9 cellular contexts compared by ENCODE assay signal in the genomic region with DNA sequence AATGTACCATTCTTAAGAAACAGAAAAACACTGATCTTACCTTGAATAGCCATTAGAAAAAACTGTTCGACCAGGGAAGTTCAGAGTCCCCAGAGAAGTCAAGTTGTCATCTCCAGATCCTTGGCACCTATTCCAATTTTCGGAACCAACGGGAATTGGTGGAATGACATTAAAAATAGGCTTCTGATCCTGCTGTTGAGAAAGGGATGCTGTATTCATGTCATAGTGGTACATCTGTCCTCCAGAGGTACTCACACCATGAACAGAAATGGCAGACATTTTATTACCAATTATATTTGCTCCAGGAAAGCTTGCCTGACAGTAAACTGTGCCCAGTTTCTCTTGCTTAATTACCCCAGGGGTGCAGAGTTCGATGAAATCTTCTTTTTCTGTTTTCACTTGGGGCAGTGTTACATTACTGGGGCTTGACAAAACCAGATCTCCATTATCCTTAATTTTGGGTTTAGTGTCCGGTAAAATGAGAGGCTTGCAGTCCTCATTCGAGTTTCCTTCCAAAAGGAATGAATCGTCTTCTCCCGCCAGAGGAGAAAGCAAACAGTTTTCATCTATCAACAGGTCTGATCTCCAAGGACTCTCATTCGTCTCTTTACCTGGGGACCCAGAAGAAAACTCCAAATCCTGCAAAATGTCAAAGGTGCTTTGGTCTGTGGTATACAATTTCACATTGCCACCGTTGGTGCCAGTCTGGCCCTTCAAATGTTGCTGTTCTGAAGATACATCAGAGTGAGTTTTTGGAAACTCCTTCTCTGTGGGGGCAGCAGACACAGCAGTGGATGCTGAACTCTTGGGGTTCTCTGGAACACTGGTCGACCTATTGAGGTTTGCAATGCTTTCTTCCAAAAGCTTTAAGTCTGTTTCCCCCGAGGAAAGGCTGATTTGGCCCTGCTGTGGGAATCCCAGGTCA. TPM values are rescaled to one million over a fixed set of nuclear protein-coding genes. Genes with fewer than 3 reads are reported as not detected.
DNase-seq lines count a peak whose midpoint lies in the region; ATAC-seq and TF ChIP-seq lines count a peak whose summit lies in the region.
"Had no signal": no experiment of that assay in that cellular context is flagged by ENCODE, and none has a peak within 500 bp of the region (broad histone marks: within the 10 kb centered on the region; RNA-seq: fewer than 3 reads in every experiment).

No MANE protein-coding gene starts in this region.

- peak overlapping the region; percentile 86 for H3K4me2 ChIP-seq in DND-41 (ENCODE audit: insufficient read depth, low read length)
- peak overlapping the region; percentile 98 for H3K4me2 ChIP-seq in PC-3 (ENCODE audit: low read length)

- no peaks in the 10 kb centered on the region for H3K9me2 ChIP-seq in PC-3 (replicated peaks; ENCODE audit: low read length)

- ATAC-seq in DND-41 (ENCODE audit: insufficient read depth, low read depth) (no peak), PC-3 (no peak), GM21825 (IDR thresholded peaks at IDR 0.05; ENCODE audit: unreplicated experiment) (no peak), HG02870 (IDR thresholded peaks at IDR 0.05; ENCODE audit: unreplicated experiment) (no peak)

- H3K4me3 ChIP-seq in DND-41 (ENCODE audit: low read depth in 1 of 2, low read length in 2 of 2) (peak overlapping the region; percentile 76 to 93), PC-3 (ENCODE audit: low read length) (peak overlapping the region; percentile 92), epithelial cell of esophagus (ENCODE audit: low read length) (peak overlapping the region; percentile 72)

- POLR2A ChIA-PET in PC-3 (lab: Charles Lee; ENCODE audit: unreplicated experiment) = no interaction called here

- intact Hi-C loops in PC-3 (cut with micrococcal nuclease) = loop anchor here (5.0 to 10.0 kb wide), 5 partner anchors 203 to 782 kb away; no protein-coding TSS in a partner anchor

- CTCF ChIA-PET in PC-3 (lab: Charles Lee) = no interaction called here

- H3K27me3 ChIP-seq in DND-41 (ENCODE audit: insufficient read depth, low read length, poor library complexity) = no peaks in the 10 kb centered on the region
- no peaks in the 10 kb centered on the region for H3K27me3 ChIP-seq in PC-3 (ENCODE audit: low read length)

- no peak for DNase-seq in DND-41
- DNase-seq in PC-3 = no peak
- DNase-seq in epithelial cell of esophagus (ENCODE audit: low read depth) = no peak
- peak; percentile 34 for DNase-seq in putamen (ENCODE audit: low spot score)
- no peak for DNase-seq in AG08395 (ENCODE audit: low spot score)
- DNase-seq in DMS79 treated with DMSO at 0.1 percent for 48 hours (lab: John Stamatoyannopoulos, UW) = no peak
- DNase-seq: NCI-H1436 had no signal

- H3K9ac ChIP-seq in DND-41 (ENCODE audit: low read depth, low read length) = peak overlapping the region; percentile 97
- no peak overlapping the region for H3K9ac ChIP-seq in PC-3 (ENCODE audit: low read length)

- H3K4me1 ChIP-seq in DND-41 (ENCODE audit: insufficient read depth, low read length) (peaks cover 76% of the 10 kb centered on the region), PC-3 (ENCODE audit: insufficient read depth, low read length) (peaks cover 65% of the 10 kb centered on the region)

- no peaks in the 10 kb centered on the region for H3K9me3 ChIP-seq in DND-41 (ENCODE audit: insufficient read depth, low read length, severe bottlenecking)
- H3K9me3 ChIP-seq in PC-3 (ENCODE audit: low read length) = no peaks in the 10 kb centered on the region

- H3K79me2 ChIP-seq in DND-41 (ENCODE audit: insufficient read depth, low read length) = peaks cover 94% of the 10 kb centered on the region
- H3K79me2 ChIP-seq in PC-3 (ENCODE audit: low read length) = peaks cover 85% of the 10 kb centered on the region

- H3K27ac ChIP-seq in DND-41 (ENCODE audit: low read length) (peak overlapping the region; percentile 94), PC-3 (ENCODE audit: low read length) (no peak overlapping the region)

- H3F3A ChIP-seq in PC-3 (ENCODE audit: low read length, unreplicated experiment) = no peaks in the 10 kb centered on the region

- H4K20me1 ChIP-seq in DND-41 (ENCODE audit: insufficient read depth, low read length) = peaks cover 68% of the 10 kb centered on the region
- peaks cover 70% of the 10 kb centered on the region for H4K20me1 ChIP-seq in PC-3 (ENCODE audit: low read length)

- H3K36me3 ChIP-seq in DND-41 (ENCODE audit: insufficient read depth, low read length) (peaks cover 55% of the 10 kb centered on the region), PC-3 (ENCODE audit: low read depth, low read length) (peaks cover 11% of the 10 kb centered on the region)

- H2AFZ ChIP-seq in DND-41 (ENCODE audit: low read depth, low read length) (no peak overlapping the region), PC-3 (ENCODE audit: low read length) (no peak overlapping the region)

- TF ChIP-seq CTCF in DND-41 (IDR thresholded peaks at IDR 0.05; ENCODE audit: borderline replicate concordance, extremely low read depth, low read length, poor library complexity, severe bottlenecking) (no peak), PC-3 (conservative IDR thresholded peaks at IDR 0.05; ENCODE audit: low read depth, low read length) (no peak), epithelial cell of esophagus (IDR thresholded peaks at IDR 0.05; ENCODE audit: insufficient read depth, low read depth, low read length, missing control alignments) (no peak)

- no TSS peak for BruUV-seq in PC-3 (replicated peaks; lab: Mats Ljungman, UMichigan)

RNA-seq across cellular contexts. Expression of a gene that starts 3.6 kb away (rescaled TPM):
- 13.0 and 14.5 TPM in 2 replicates for total RNA-seq in PC-3 (2014; rRNA removed)
